Comparison of ENCODE assay signal across 27 cellular contexts in genomic region chr6:2436391-2437154, GRCh38.
"Had no signal": no experiment of that assay in that cellular context is flagged by ENCODE, and none has a peak within 500 bp of the region (broad histone marks: within the 10 kb centered on the region; RNA-seq: fewer than 3 reads in every experiment).

No MANE protein-coding gene starts in this region.

- H3K27me3 Mint-ChIP-seq: stimulated activated naive B cell treated with anti-CD40 and anti-IgM and Interleukin-4, amounts not matched to agents 10 μg/mL and 1 μg/mL and 100 μg/mL, for 72 hours had no signal

- H3K4me1 ChIP-seq: left lung, lower lobe of right lung, parathyroid adenoma, right atrium auricular region, right lobe of liver, stomach, testis, thyroid gland, transverse colon, upper lobe of left lung, vagina had no signal

- H3K36me3 Mint-ChIP-seq: mesothelial cell of epicardium; natural killer cell treated with Interleukin-12 subunit alpha and Interleukin-12 subunit beta and Interleukin-15 and Interleukin-18, amount 100 ng/mL, for 72 hours; neural progenitor cell had no signal

- H3K4me2 ChIP-seq: neural progenitor cell, smooth muscle cell had no signal

- H3K4me3 Mint-ChIP-seq: mesothelial cell of epicardium; naive B cell; natural killer cell treated with Interleukin-12 subunit alpha and Interleukin-12 subunit beta and Interleukin-15 and Interleukin-18, amount 100 ng/mL, for 72 hours; neural progenitor cell; stimulated activated naive B cell treated with anti-CD40 and anti-IgM and Interleukin-4, amounts not matched to agents 10 μg/mL and 1 μg/mL and 100 μg/mL, for 72 hours had no signal

- H3K27ac ChIP-seq: left lung, lower lobe of right lung, neural progenitor cell, parathyroid adenoma, right atrium auricular region, right lobe of liver, stomach, testis, thyroid gland, transverse colon, upper lobe of left lung, vagina had no signal

- H3K9me3 Mint-ChIP-seq: mesothelial cell of epicardium; natural killer cell treated with Interleukin-12 subunit alpha and Interleukin-12 subunit beta and Interleukin-15 and Interleukin-18, amount 100 ng/mL, for 72 hours; neural progenitor cell; stimulated activated naive B cell treated with anti-CD40 and anti-IgM and Interleukin-4, amounts not matched to agents 10 μg/mL and 1 μg/mL and 100 μg/mL, for 72 hours had no signal

- H3K79me2 ChIP-seq: parathyroid adenoma had no signal

- H2AFZ ChIP-seq: neural progenitor cell, parathyroid adenoma had no signal

- H3K4me3 ChIP-seq: left lung, lower lobe of right lung, neural progenitor cell, right atrium auricular region, right lobe of liver, smooth muscle cell, stomach, testis, thyroid gland, transverse colon, upper lobe of left lung, vagina had no signal

- H3K36me3 ChIP-seq: left lung, lower lobe of right lung, neural progenitor cell, right atrium auricular region, right lobe of liver, thyroid gland, transverse colon, upper lobe of left lung, vagina had no signal

- DNase-seq: hippocampal formation; kidney glomerular epithelial cell; left cardiac atrium; left lung; lower lobe of right lung; mammary epithelial cell; mesendoderm; naive B cell; right lobe of liver; stimulated activated CD4-positive, alpha-beta T cell treated with anti-CD3 and anti-CD28 coated beads, Interleukin-1b, Interleukin-23, amount 100 ng/mL, for 48 hours; stimulated activated CD4-positive, alpha-beta T cell treated with anti-CD3 and anti-CD28 coated beads, Interleukin-2, amount 100 ng/mL, for 48 hours; stimulated activated CD4-positive, alpha-beta T cell treated with anti-CD3 and anti-CD28 coated beads, Interleukin-4, amount 100 ng/mL, for 4 hours; stimulated activated naive B cell treated with anti-CD40 and anti-IgM and Interleukin-4, amounts not matched to agents 10 μg/mL and 1 μg/mL and 100 μg/mL, for 72 hours; stimulated activated naive CD8-positive, alpha-beta T cell treated with anti-CD3 and anti-CD28 coated beads, Interleukin-15, Interleukin-2, amounts not matched to agents 100 U/mL and 50 U/mL, for 24 hours; stomach; testis; thyroid gland; transverse colon had no signal

- H3K9me3 ChIP-seq: left lung, lower lobe of right lung, right atrium auricular region, right lobe of liver, stomach, testis, thyroid gland, transverse colon, upper lobe of left lung, vagina had no signal

- H3K27me3 ChIP-seq: left lung, neural progenitor cell, right atrium auricular region, right lobe of liver, stomach, testis, thyroid gland, transverse colon, upper lobe of left lung, vagina had no signal

- H3K27ac Mint-ChIP-seq: mesothelial cell of epicardium; naive B cell; natural killer cell treated with Interleukin-12 subunit alpha and Interleukin-12 subunit beta and Interleukin-15 and Interleukin-18, amount 100 ng/mL, for 72 hours; neural progenitor cell; progenitor cell of endocrine pancreas; stimulated activated naive B cell treated with anti-CD40 and anti-IgM and Interleukin-4, amounts not matched to agents 10 μg/mL and 1 μg/mL and 100 μg/mL, for 72 hours had no signal
